In the genomic region with DNA sequence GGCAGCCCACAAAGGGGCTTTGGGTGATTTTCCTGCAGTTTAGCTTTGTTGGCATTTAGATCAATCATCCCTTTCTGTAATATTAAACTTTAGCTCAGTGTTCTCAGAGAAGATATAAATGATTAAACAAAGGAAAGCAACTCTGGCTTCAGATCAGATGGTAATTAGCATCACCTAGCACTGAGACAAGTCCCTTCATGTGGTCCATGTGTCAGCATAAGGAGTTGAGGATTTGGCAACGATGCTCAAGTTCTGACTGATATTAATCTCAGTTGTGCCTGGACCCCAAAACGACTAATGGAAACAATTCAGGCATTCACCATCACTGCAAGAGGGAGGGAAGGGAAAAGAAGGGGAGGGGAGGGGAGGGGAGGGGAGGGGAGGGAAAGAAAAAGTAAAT, we compare ENCODE assay signal across 17 cellular contexts.
A peak's percentile ranks its signal among the peaks of the same experiment; 100 is the strongest.
DNase-seq lines count a peak whose midpoint lies in the region; ATAC-seq, FAIRE-seq and TF ChIP-seq lines count a peak whose summit lies in the region.
"Had no signal": no experiment of that assay in that cellular context is flagged by ENCODE, and none has a peak within 500 bp of the region (broad histone marks: within the 10 kb centered on the region; RNA-seq: fewer than 3 reads in every experiment).

No MANE protein-coding gene starts in this region.

- peak; percentile 69 for DNase-seq in mammary epithelial cell
- DNase-seq in MCF 10A (ENCODE audit: unreplicated experiment): no peak
- DNase-seq in bronchial epithelial cell (ENCODE audit: low read depth): peak; percentile 80
- peak; percentile 49 to 63 for DNase-seq in foreskin keratinocyte
- no peak for DNase-seq in activated naive CD4-positive, alpha-beta T cell treated with anti-CD3 and anti-CD28 coated beads, Interleukin-2, amount 50 U/mL, for 72 hours (ENCODE audit: low spot score in 2 of 2)
- DNase-seq in left lung: no peak
- DNase-seq: Calu3; CD8-positive, alpha-beta T cell; GM23248 had no signal

- TF ChIP-seq CTCF in mammary epithelial cell (conservative IDR thresholded peaks at IDR 0.05 in 1 of 2, IDR thresholded peaks at IDR 0.05 in 1 of 2; ENCODE audit: extremely low read depth in 1 of 2, insufficient read depth in 1 of 2, low read depth in 1 of 2, low read length in 2 of 2) (no peak), MCF 10A (IDR thresholded peaks at IDR 0.05; ENCODE audit: unreplicated experiment) (no peak), bronchial epithelial cell (IDR thresholded peaks at IDR 0.05; ENCODE audit: insufficient read depth, low read length, severe bottlenecking) (no peak), foreskin keratinocyte (conservative IDR thresholded peaks at IDR 0.05) (no peak), left lung (IDR thresholded peaks at IDR 0.05) (no peak)

- no peaks in the 10 kb centered on the region for H3K79me2 ChIP-seq in mammary epithelial cell (ENCODE audit: insufficient read depth, low read length)

- no peak overlapping the region for H3K4me2 ChIP-seq in mammary epithelial cell (ENCODE audit: insufficient read depth, low read depth, low read length)
- H3K4me2 ChIP-seq: BLaER1 treated with 17β-estradiol and CSF1 and Interleukin-3, amounts not matched to agents 10 nM and 100 nM had no signal

- H3K9ac ChIP-seq in mammary epithelial cell (ENCODE audit: insufficient read depth, low read length): no peak overlapping the region
- H3K9ac ChIP-seq: BLaER1 treated with 17β-estradiol and CSF1 and Interleukin-3, amounts not matched to agents 10 nM and 100 nM; GM23248 had no signal

- no peaks in the 10 kb centered on the region for H3K9me3 Mint-ChIP-seq in MCF 10A (ENCODE audit: unreplicated experiment)
- H3K9me3 Mint-ChIP-seq in activated naive CD4-positive, alpha-beta T cell treated with anti-CD3 and anti-CD28 coated beads, Interleukin-2, amount 50 U/mL, for 72 hours: peaks cover 0 to 15% of the 10 kb centered on the region in 2 donors
- H3K9me3 Mint-ChIP-seq: CD8-positive, alpha-beta T cell had no signal

- intact Hi-C loops in mammary epithelial cell (cut with micrococcal nuclease): no loop called here
- intact Hi-C loops in MCF 10A (cut with micrococcal nuclease): no loop called here
- intact Hi-C loops in left lung (cut with DNase I): no loop called here

- no peaks in the 10 kb centered on the region for H3K9me3 ChIP-seq in mammary epithelial cell (replicated peaks; ENCODE audit: insufficient read depth, low read length)
- no peaks in the 10 kb centered on the region for H3K9me3 ChIP-seq in left lung
- H3K9me3 ChIP-seq: BLaER1 treated with 17β-estradiol and CSF1 and Interleukin-3, amounts not matched to agents 10 nM and 100 nM; HAP-1 had no signal

- FAIRE-seq in bronchial epithelial cell (lab: Jason Lieb, UNC): no peak
- FAIRE-seq: G401.6, GM12891, GM18507 had no signal

- in situ Hi-C loops in mammary epithelial cell (cut with MboI; ENCODE audit: low sequenced_read_pairs in 2 of 2): loop anchor here in 1 of 2 donors (25.0 kb wide), 1 partner anchor 722 kb away; no protein-coding TSS in a partner anchor

- CTCF ChIA-PET in mammary epithelial cell (lab: Charles Lee; ENCODE audit: low non-redundant PET): no interaction called here
- CTCF ChIA-PET in MCF 10A (lab: Yijun Ruan, JAX): interaction anchor here (0.6 to 3.8 kb wide), 6 partner anchors 14 to 727 kb away, joined by 3 to 20 read pairs (median 3); no protein-coding TSS in a partner anchor

- BruUV-seq in mammary epithelial cell (replicated peaks; lab: Mats Ljungman, UMichigan) (no TSS peak), MCF 10A (replicated peaks; lab: Mats Ljungman, UMichigan) (no TSS peak)

- no peaks in the 10 kb centered on the region for H3K4me1 Mint-ChIP-seq in MCF 10A (ENCODE audit: insufficient read depth, unreplicated experiment)
- H3K4me1 Mint-ChIP-seq: B cell had no signal

- H3K27me3 ChIP-seq in mammary epithelial cell (ENCODE audit: insufficient read depth, low read length) (no peaks in the 10 kb centered on the region), bronchial epithelial cell (ENCODE audit: control insufficient read depth, insufficient read depth, low read length) (no peaks in the 10 kb centered on the region), foreskin keratinocyte (no peaks in the 10 kb centered on the region), left lung (no peaks in the 10 kb centered on the region)
- H3K27me3 ChIP-seq: BLaER1 treated with 17β-estradiol and CSF1 and Interleukin-3, amounts not matched to agents 10 nM and 100 nM had no signal

- no peak overlapping the region for H3K27ac Mint-ChIP-seq in MCF 10A (ENCODE audit: low read depth, unreplicated experiment)
- H3K27ac Mint-ChIP-seq in activated naive CD4-positive, alpha-beta T cell treated with anti-CD3 and anti-CD28 coated beads, Interleukin-2, amount 50 U/mL, for 72 hours: no peak overlapping the region
- H3K27ac Mint-ChIP-seq: B cell; CD8-positive, alpha-beta T cell had no signal

- no peaks in the 10 kb centered on the region for H4K20me1 ChIP-seq in mammary epithelial cell (ENCODE audit: insufficient read depth, low read length)
- H4K20me1 ChIP-seq: BLaER1 treated with 17β-estradiol and CSF1 and Interleukin-3, amounts not matched to agents 10 nM and 100 nM had no signal

- peak; percentile 59 for ATAC-seq in foreskin keratinocyte
- ATAC-seq in activated naive CD4-positive, alpha-beta T cell treated with anti-CD3 and anti-CD28 coated beads, Interleukin-2, amount 50 U/mL, for 72 hours: no peak
- no peak for ATAC-seq in left lung
- no peak for ATAC-seq in GM18505 (IDR thresholded peaks at IDR 0.05; ENCODE audit: unreplicated experiment)
- ATAC-seq: CD8-positive, alpha-beta T cell had no signal

- no peak overlapping the region for H2AFZ ChIP-seq in mammary epithelial cell (ENCODE audit: low read depth, low read length)
- H2AFZ ChIP-seq: GM23248 had no signal

- no peaks in the 10 kb centered on the region for H3K36me3 Mint-ChIP-seq in MCF 10A (ENCODE audit: insufficient read depth, unreplicated experiment)
- no peaks in the 10 kb centered on the region for H3K36me3 Mint-ChIP-seq in activated naive CD4-positive, alpha-beta T cell treated with anti-CD3 and anti-CD28 coated beads, Interleukin-2, amount 50 U/mL, for 72 hours
- H3K36me3 Mint-ChIP-seq: CD8-positive, alpha-beta T cell had no signal

- no peak overlapping the region for H3K4me3 Mint-ChIP-seq in MCF 10A (ENCODE audit: unreplicated experiment)
- H3K4me3 Mint-ChIP-seq: B cell; CD8-positive, alpha-beta T cell had no signal

- no peaks in the 10 kb centered on the region for H3K36me3 ChIP-seq in mammary epithelial cell (ENCODE audit: insufficient read depth, low read length)
- H3K36me3 ChIP-seq in bronchial epithelial cell (ENCODE audit: control insufficient read depth, insufficient read depth, low read length): no peaks in the 10 kb centered on the region
- H3K36me3 ChIP-seq in left lung: no peaks in the 10 kb centered on the region
- H3K36me3 ChIP-seq: BLaER1 treated with 17β-estradiol and CSF1 and Interleukin-3, amounts not matched to agents 10 nM and 100 nM; HAP-1 had no signal

- H3K27ac ChIP-seq in mammary epithelial cell (ENCODE audit: insufficient read depth, low read depth, low read length) (no peak overlapping the region), foreskin keratinocyte (no peak overlapping the region), left lung (no peak overlapping the region)
- H3K27ac ChIP-seq: BLaER1 treated with 17β-estradiol and CSF1 and Interleukin-3, amounts not matched to agents 10 nM and 100 nM; GM23248; HL-60 had no signal

- no peaks in the 10 kb centered on the region for H3K27me3 Mint-ChIP-seq in MCF 10A (ENCODE audit: insufficient read depth, unreplicated experiment)

- no peak for TF ChIP-seq POLR2A in GM18505 (IDR thresholded peaks at IDR 0.05; ENCODE audit: borderline replicate concordance, extremely low read depth, insufficient read depth, insufficient read length)

- WGBS in mammary epithelial cell (ENCODE audit: low coverage, missing lambda C conversion rate): 4% methylated on average over 2 of the region's 2 CpGs

- POLR2A ChIA-PET in MCF 10A (lab: Yijun Ruan, JAX): no interaction called here

- H3K4me1 ChIP-seq in mammary epithelial cell (ENCODE audit: insufficient read depth, low read length) (peaks cover 31% of the 10 kb centered on the region), foreskin keratinocyte (peaks cover 11% of the 10 kb centered on the region), left lung (no peaks in the 10 kb centered on the region)
- H3K4me1 ChIP-seq: BLaER1 treated with 17β-estradiol and CSF1 and Interleukin-3, amounts not matched to agents 10 nM and 100 nM; HAP-1 had no signal

- dilution Hi-C loops in mammary epithelial cell (cut with HindIII; ENCODE audit: low sequenced_read_pairs): loop anchor here (25.0 kb wide), 1 partner anchor 997 kb away; no protein-coding TSS in a partner anchor

- no peak overlapping the region for H3K4me3 ChIP-seq in mammary epithelial cell (replicated peaks in 1 of 3; ENCODE audit: insufficient read depth in 1 of 3, low read depth in 2 of 3, low read length in 3 of 3)
- no peak overlapping the region for H3K4me3 ChIP-seq in bronchial epithelial cell (ENCODE audit: low read depth, low read length)
- H3K4me3 ChIP-seq in left lung: no peak overlapping the region
- H3K4me3 ChIP-seq: BLaER1 treated with 17β-estradiol and CSF1 and Interleukin-3, amounts not matched to agents 10 nM and 100 nM; GM23248; HAP-1 had no signal

Comparison
In these comparisons a context has a peak if more than half of its experiments do, and no peak if none do; other contexts are left out.
1. DNase-seq: peak in mammary epithelial cell (single experiment), bronchial epithelial cell (single experiment) and foreskin keratinocyte (2 of 2); none in MCF 10A (single experiment), activated naive CD4-positive, alpha-beta T cell treated with anti-CD3 and anti-CD28 coated beads, Interleukin-2, amount 50 U/mL, for 72 hours (0 of 2) and left lung (0 of 2).